Comparison of ENCODE assay signal across 8 cellular contexts in the genomic region with DNA sequence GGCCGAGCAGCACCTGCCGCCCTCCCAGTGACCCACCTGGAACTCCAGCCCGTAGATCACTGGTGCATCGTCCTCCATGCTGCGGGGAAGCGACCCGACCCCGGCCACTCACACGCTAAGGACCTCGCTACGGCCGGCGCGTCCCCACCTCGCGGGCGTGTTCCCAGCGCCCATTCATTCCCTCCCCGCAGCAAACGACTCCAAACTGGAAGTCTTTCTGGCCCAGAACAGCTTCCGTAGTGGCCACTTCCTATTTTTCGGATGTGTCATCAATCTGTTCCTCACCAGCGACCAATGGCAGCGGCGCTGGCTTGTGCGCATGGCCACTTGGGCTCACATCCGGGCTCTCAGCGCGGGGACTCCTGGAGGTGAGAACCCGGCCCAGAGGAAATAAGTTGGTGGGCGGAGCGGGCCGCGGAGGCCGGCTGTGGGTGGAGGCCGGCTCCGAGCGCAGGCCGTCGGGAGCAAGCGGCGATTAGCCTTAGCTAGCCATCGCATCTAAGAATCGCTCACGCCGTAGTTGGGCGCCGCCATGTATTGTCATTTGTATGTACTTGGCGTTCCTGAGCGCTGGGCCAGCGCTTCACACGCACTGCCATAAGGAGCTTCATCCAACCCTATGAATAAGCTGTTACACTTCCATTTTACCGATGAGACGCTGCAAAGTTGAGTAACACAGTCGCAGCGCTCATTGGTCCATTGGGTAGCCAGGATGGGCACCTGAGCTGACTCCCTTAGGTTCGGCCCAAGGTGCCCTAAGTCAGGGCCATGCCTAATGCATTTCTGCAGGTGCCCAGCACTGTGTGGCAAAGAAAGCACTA. TPM values are rescaled to one million over a fixed set of nuclear protein-coding genes. Genes with fewer than 3 reads are reported as not detected.
DNase-seq lines count a peak whose midpoint lies in the region; TF ChIP-seq lines count a peak whose summit lies in the region.

A gene (minus strand): TSS at position 207 of the 821 bp plus-strand sequence. CDS start 129 bp downstream, at position 78.

- peaks cover 23% of the 10 kb centered on the region for H3K36me3 Mint-ChIP-seq in nephron (ENCODE audit: low read depth)
- H3K36me3 Mint-ChIP-seq in stimulated activated naive CD8-positive, alpha-beta T cell treated with anti-CD3 and anti-CD28 coated beads, Interleukin-15, Interleukin-2, amounts not matched to agents 100 ng/mL and 50 ng/mL, for 24 hours (ENCODE audit: low read depth): peaks cover 18% of the 10 kb centered on the region

- H3K4me3 ChIP-seq in H7 (ENCODE audit: insufficient read depth, low read depth, low read length): peak within 1 kb of the TSS; percentile 97
- peak within 1 kb of the TSS; percentile 92 for H3K4me3 ChIP-seq in fibroblast of pulmonary artery (replicated peaks; ENCODE audit: low read depth, low read length)

- H3K4me1 Mint-ChIP-seq in nephron: peaks cover 38% of the 10 kb centered on the region
- H3K4me1 Mint-ChIP-seq in stimulated activated naive CD8-positive, alpha-beta T cell treated with anti-CD3 and anti-CD28 coated beads, Interleukin-15, Interleukin-2, amounts not matched to agents 100 ng/mL and 50 ng/mL, for 24 hours (ENCODE audit: low read depth): peaks cover 40% of the 10 kb centered on the region

- TF ChIP-seq CTCF in fibroblast of pulmonary artery (IDR thresholded peaks at IDR 0.05; ENCODE audit: low read length, missing control alignments) (no peak), nephron (IDR thresholded peaks at IDR 0.05; ENCODE audit: unreplicated experiment in 3 of 3) (no peak)

- H3K9me3 Mint-ChIP-seq in nephron: no peaks in the 10 kb centered on the region
- H3K9me3 Mint-ChIP-seq in stimulated activated naive CD8-positive, alpha-beta T cell treated with anti-CD3 and anti-CD28 coated beads, Interleukin-15, Interleukin-2, amounts not matched to agents 100 ng/mL and 50 ng/mL, for 24 hours: no peaks in the 10 kb centered on the region

- no peaks in the 10 kb centered on the region for H3K27me3 Mint-ChIP-seq in nephron (ENCODE audit: low read depth)
- no peaks in the 10 kb centered on the region for H3K27me3 Mint-ChIP-seq in stimulated activated naive CD8-positive, alpha-beta T cell treated with anti-CD3 and anti-CD28 coated beads, Interleukin-15, Interleukin-2, amounts not matched to agents 100 ng/mL and 50 ng/mL, for 24 hours

- DNase-seq in ELF-1 (ENCODE audit: low read depth, low spot score): peak; percentile 99
- DNase-seq in H7: peak; percentile 97
- peak; percentile 97 for DNase-seq in M059J (ENCODE audit: low read depth)
- peak; percentile 99 to 100 for DNase-seq in SHP77 (lab: John Stamatoyannopoulos, UW)
- peak; percentile 97 for DNase-seq in activated effector memory CD4-positive, alpha-beta T cell treated with Interleukin-2 at 50 U/mL for 16 hours
- peak; percentile 99 for DNase-seq in fibroblast of pulmonary artery (ENCODE audit: low read depth)

- H3K36me3 ChIP-seq in H7 (replicated peaks; ENCODE audit: control insufficient read depth, insufficient read depth, low read length): peaks cover 3% of the 10 kb centered on the region; the same call in 1 of the 2 replicates

- peak within 1 kb of the TSS; percentile 79 to 89 (median 86) for H3K27ac Mint-ChIP-seq in nephron
- H3K27ac Mint-ChIP-seq in stimulated activated naive CD8-positive, alpha-beta T cell treated with anti-CD3 and anti-CD28 coated beads, Interleukin-15, Interleukin-2, amounts not matched to agents 100 ng/mL and 50 ng/mL, for 24 hours: peak within 1 kb of the TSS; percentile 96

- no peaks in the 10 kb centered on the region for H3K27me3 ChIP-seq in H7 (ENCODE audit: control insufficient read depth, insufficient read depth, low read length)

- H3K4me3 Mint-ChIP-seq in nephron: peak within 1 kb of the TSS; percentile 94 to 99 (median 94)
- H3K4me3 Mint-ChIP-seq in stimulated activated naive CD8-positive, alpha-beta T cell treated with anti-CD3 and anti-CD28 coated beads, Interleukin-15, Interleukin-2, amounts not matched to agents 100 ng/mL and 50 ng/mL, for 24 hours: peak within 1 kb of the TSS; percentile 98

RNA-seq across cellular contexts. Expression of the gene that starts here (rescaled TPM):
- 52.6 and 60.4 TPM in 2 replicates for total RNA-seq in H7 (2014; rRNA removed; shearing (Covaris generic))
- total RNA-seq in M059J (2014; rRNA removed; shearing (Covaris generic)): 37.5 and 61.2 TPM in 2 replicates

Comparison
In these comparisons a context has a peak if more than half of its experiments do, and no peak if none do; other contexts are left out.
1. Peak in every context shown above with its lines: DNase-seq and H3K4me3 ChIP-seq.